ENCODE assay signal across 7 cellular contexts in genomic region chr22:22060200-22061084, GRCh38.
A peak's percentile ranks its signal among the peaks of the same experiment; 100 is the strongest.
DNase-seq lines count a peak whose midpoint lies in the region; ATAC-seq and TF ChIP-seq lines count a peak whose summit lies in the region.

No MANE protein-coding gene starts in this region.

- H2BK5ac ChIP-seq in mesendoderm (ENCODE audit: low read length) = no peak overlapping the region

- H3K4ac ChIP-seq in mesendoderm (ENCODE audit: low read depth, low read length) = no peak overlapping the region

- no peak overlapping the region for H3K56ac ChIP-seq in mesendoderm (ENCODE audit: low read length)

- TF ChIP-seq CTCF in WI38 (IDR thresholded peaks at IDR 0.05; ENCODE audit: low read depth, low read length) (peak; percentile 90), dorsolateral prefrontal cortex (IDR thresholded peaks at IDR 0.05 in 54 of 56, conservative IDR thresholded peaks at IDR 0.05 in 2 of 56; ENCODE audit: low read depth in 1 of 56, partially characterized antibody in 56 of 56) (peak; percentile 21 to 91 (median 71))

- ATAC-seq in HG03139 (IDR thresholded peaks at IDR 0.05; ENCODE audit: unreplicated experiment) = no peak

- no peak overlapping the region for H3K18ac ChIP-seq in mesendoderm (ENCODE audit: low read length)

- H3K9ac ChIP-seq in mesendoderm (ENCODE audit: low read length) = no peak overlapping the region

- no peaks in the 10 kb centered on the region for H3K79me1 ChIP-seq in mesendoderm (ENCODE audit: low read length)

- no peaks in the 10 kb centered on the region for H3K4me1 ChIP-seq in mesendoderm (ENCODE audit: control insufficient read depth, low read depth, low read length)

- peak overlapping the region in 53 of 59 donors; percentile 23 to 89 (median 71) for H3K27ac ChIP-seq in dorsolateral prefrontal cortex
- no peak overlapping the region for H3K27ac ChIP-seq in mesendoderm (ENCODE audit: low read depth, low read length)
- peak overlapping the region; percentile 62 for H3K27ac ChIP-seq in substantia nigra (ENCODE audit: low read depth, low read length, poor library complexity, severe bottlenecking)

- no peaks in the 10 kb centered on the region for H3K79me2 ChIP-seq in mesendoderm (ENCODE audit: control insufficient read depth, insufficient read depth, low read length)

- peak; percentile 40 for DNase-seq in GM03348 (ENCODE audit: low spot score)
- DNase-seq in HuH-7 (ENCODE audit: low spot score) = peak; percentile 73
- DNase-seq in dorsolateral prefrontal cortex = peak; percentile 37 to 81 (median 66)
- peak; percentile 67 for DNase-seq in mesendoderm
- peak in 36 of 49 donors; percentile 4 to 74 (median 39) for DNase-seq in substantia nigra (lab: John Stamatoyannopoulos, UW)

- no peak overlapping the region for H4K8ac ChIP-seq in mesendoderm (ENCODE audit: low read depth, low read length)

- no peak overlapping the region for H2AK5ac ChIP-seq in mesendoderm (ENCODE audit: low read length)

- no peak overlapping the region for H2BK15ac ChIP-seq in mesendoderm (replicated peaks; ENCODE audit: low read depth)

- intact Hi-C loops in dorsolateral prefrontal cortex (cut with DNase I) = no loop called here

- no peak overlapping the region for H3K4me2 ChIP-seq in mesendoderm (ENCODE audit: low read length)

- H3K27me3 ChIP-seq in dorsolateral prefrontal cortex (peaks cover 0 to 5% (median 0%) of the 10 kb centered on the region in 45 donors), mesendoderm (ENCODE audit: insufficient read depth, low read length, poor library complexity) (peaks cover 4% of the 10 kb centered on the region)

- no peak overlapping the region for H3K23ac ChIP-seq in mesendoderm (ENCODE audit: low read length)

- H3K36me3 ChIP-seq in mesendoderm (ENCODE audit: control insufficient read depth, insufficient read depth, low read length) = no peaks in the 10 kb centered on the region

- no peak overlapping the region for H2BK120ac ChIP-seq in mesendoderm (ENCODE audit: low read depth, low read length)

- no peak overlapping the region for H3K4me3 ChIP-seq in WI38 (ENCODE audit: low read depth, low read length)
- H3K4me3 ChIP-seq in dorsolateral prefrontal cortex = peak overlapping the region in 1 of 59 donors; percentile 16
- H3K4me3 ChIP-seq in mesendoderm (ENCODE audit: low read length) = no peak overlapping the region

- H4K5ac ChIP-seq in mesendoderm (ENCODE audit: low read length) = no peak overlapping the region

- no CpG with 5 or more reads among the region's 11 CpGs for WGBS in mesendoderm (ENCODE audit: extremely low coverage, insufficient coverage, low lambda C conversion rate)
